1 cellular context compared by ENCODE assay signal in the genomic region with DNA sequence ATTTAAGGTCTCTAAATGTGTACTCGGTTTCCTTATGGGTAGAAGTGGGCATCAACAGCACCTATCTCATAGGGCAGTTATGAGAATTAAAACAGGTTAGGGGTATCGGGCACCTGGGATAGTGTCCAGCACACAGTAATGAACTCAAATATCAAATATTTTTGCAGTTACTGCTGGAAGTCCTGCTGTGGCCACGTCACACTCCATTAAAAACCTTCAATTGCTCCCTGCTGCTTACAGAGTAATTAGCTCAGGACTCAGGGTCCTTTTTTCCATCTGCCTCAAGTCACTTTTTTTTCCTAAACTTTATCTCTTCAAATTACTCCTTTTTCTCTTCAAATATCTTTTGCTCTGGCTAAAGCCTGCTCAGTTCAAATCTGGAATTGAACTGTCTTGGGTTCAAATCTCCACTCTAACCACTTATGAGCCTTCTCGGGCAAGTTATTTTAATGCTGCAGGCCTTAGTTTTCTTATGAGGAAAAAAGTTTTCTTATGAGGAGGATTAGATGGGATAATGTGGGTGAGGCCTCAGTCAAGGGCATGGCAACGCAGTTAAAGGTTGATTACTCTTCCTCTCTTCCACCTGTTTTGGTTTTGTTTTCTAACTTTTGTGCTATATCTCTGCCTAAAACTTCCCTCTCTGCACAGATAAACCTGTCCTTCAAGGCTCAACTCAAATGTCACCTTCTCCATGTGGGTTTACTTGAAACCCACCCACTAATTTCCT.
TF ChIP-seq lines count a peak whose summit lies in the region.

No MANE protein-coding gene starts in this region.

TF ChIP-seq in HEK293, 187 proteins besides CTCF, POLR2A, EP300 and RAD21 (continued from another document):
- TF ChIP-seq OVOL3 (tag by site-specific recombination; IDR thresholded peaks at IDR 0.05): no peak
- no peak for TF ChIP-seq ZFP37 (tag by site-specific recombination; IDR thresholded peaks at IDR 0.05)
- peak; percentile 38; the same call in 1 of the 2 replicates for TF ChIP-seq EGR2 (tag by site-specific recombination; IDR thresholded peaks at IDR 0.05; ENCODE audit: low read depth)
- TF ChIP-seq ZBTB20 (tag by site-specific recombination; IDR thresholded peaks at IDR 0.05): no peak
- peak; percentile 65 for TF ChIP-seq ZBTB17 (tag by site-specific recombination; IDR thresholded peaks at IDR 0.05)
- no peak for TF ChIP-seq ZNF785 (tag by site-specific recombination; IDR thresholded peaks at IDR 0.05)
- no peak for TF ChIP-seq ZBTB44 (tag by site-specific recombination; IDR thresholded peaks at IDR 0.05)
